ENCODE assay signal across 14 cellular contexts in the genomic region with DNA sequence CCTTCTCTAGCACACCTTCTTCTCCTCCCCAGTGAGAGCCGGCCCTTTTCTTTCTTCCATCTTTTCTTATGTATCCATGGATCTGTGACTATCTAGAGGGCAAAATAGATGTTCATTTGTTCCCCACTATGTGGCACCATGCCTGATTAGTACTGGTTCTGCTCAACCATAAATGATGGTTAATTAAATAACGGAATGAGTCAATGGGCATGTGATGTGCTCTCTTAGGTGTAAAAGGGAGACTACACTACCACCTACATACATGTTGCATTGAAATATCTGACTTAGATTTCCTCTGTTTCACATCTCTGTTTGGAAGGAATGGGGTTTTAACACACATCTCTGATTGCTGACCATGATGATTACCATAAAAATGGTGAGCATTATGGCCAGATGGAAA.
DNase-seq lines count a peak whose midpoint lies in the region; ATAC-seq and TF ChIP-seq lines count a peak whose summit lies in the region.
"Had no signal": no experiment of that assay in that cellular context is flagged by ENCODE, and none has a peak within 500 bp of the region (broad histone marks: within the 10 kb centered on the region; RNA-seq: fewer than 3 reads in every experiment).

No MANE protein-coding gene starts in this region.

- no TSS peak for BruUV-seq in OCI-LY7 (replicated peaks; lab: Mats Ljungman, UMichigan)

- intact Hi-C loops in OCI-LY7 (cut with micrococcal nuclease; ENCODE audit: unreplicated experiment) = no loop called here
- intact Hi-C loops in dorsolateral prefrontal cortex (cut with DNase I) = loop anchor here in 1 of 2 donors (2.0 to 10.0 kb wide), 2 partner anchors 102 to 454 kb away; no protein-coding TSS in a partner anchor
- intact Hi-C loops in spleen (cut with DNase I; ENCODE audit: low total_unique reads) = no loop called here

- H3K27ac ChIP-seq in OCI-LY7 (ENCODE audit: low read depth, low read length, poor library complexity, severe bottlenecking) = no peak overlapping the region
- peak overlapping the region in 49 of 59 donors; percentile 5 to 88 (median 60) for H3K27ac ChIP-seq in dorsolateral prefrontal cortex
- peak overlapping the region in 5 of 8 donors; percentile 81 to 92 (median 85) for H3K27ac ChIP-seq in spleen
- H3K27ac ChIP-seq: BLaER1 treated with 17β-estradiol and CSF1 and Interleukin-3, amounts not matched to agents 10 nM and 100 nM; pancreas had no signal

- TF ChIP-seq POLR2A in spleen (IDR thresholded peaks at IDR 0.05) = no peak

- WGBS in spleen, 5 donors = 89 to 98% (median 94%) methylated on average over 2 of the region's 2 CpGs

- CTCF ChIA-PET in OCI-LY7 (lab: Charles Lee; ENCODE audit: unreplicated experiment) = no interaction called here

- DNase-seq in G401 (ENCODE audit: low spot score) (peak; percentile 61), OCI-LY7 (ENCODE audit: low spot score) (no peak), dorsolateral prefrontal cortex (no peak), spleen (no peak), ACHN (no peak), GM13976 (ENCODE audit: low spot score) (no peak)
- DNase-seq in stimulated activated CD8-positive, alpha-beta memory T cell treated with anti-CD3 and anti-CD28 coated beads, Interleukin-4, amount 100 ng/mL, for 48 hours = no peak
- DNase-seq: kidney, MM.1S, pancreas, SIG-M5, T1000 had no signal

- peak overlapping the region; percentile 65; the same call in 1 of the 2 replicates for H2AFZ ChIP-seq in OCI-LY7 (ENCODE audit: low read length)

- in situ Hi-C loops in G401 (cut with HindIII; ENCODE audit: low sequenced_read_pairs) = no loop called here
- in situ Hi-C loops in ACHN (cut with HindIII; ENCODE audit: low pct_ligation_motif_present, low pct_unique_long_range_greater_than_20kb, low sequenced_read_pairs) = no loop called here
- in situ Hi-C loops in GM13976 (cut with MboI; ENCODE audit: low sequenced_read_pairs, unreplicated experiment) = no loop called here

- POLR2A ChIA-PET in OCI-LY7 (lab: Charles Lee) = interaction anchor here (0.6 to 1.9 kb wide), 5 partner anchors 10 to 105 kb away, joined by 3 to 4 read pairs (median 4); no protein-coding TSS in a partner anchor

- H3K27me3 ChIP-seq in dorsolateral prefrontal cortex (no peaks in the 10 kb centered on the region), spleen (replicated peaks in 1 of 7) (no peaks in the 10 kb centered on the region)
- H3K27me3 ChIP-seq: BLaER1 treated with 17β-estradiol and CSF1 and Interleukin-3, amounts not matched to agents 10 nM and 100 nM; pancreas had no signal

- H3K9me2 ChIP-seq in OCI-LY7 (ENCODE audit: insufficient read depth, low read length) = no peaks in the 10 kb centered on the region

- H3K4me1 ChIP-seq in OCI-LY7 (ENCODE audit: insufficient read depth, low read length, poor library complexity, severe bottlenecking) (peaks cover 61% of the 10 kb centered on the region), spleen (peaks cover 9 to 53% (median 34%) of the 10 kb centered on the region in 6 donors)

- no peak overlapping the region for H3K4me3 ChIP-seq in OCI-LY7 (ENCODE audit: low read depth, low read length, poor library complexity, severe bottlenecking)
- H3K4me3 ChIP-seq in dorsolateral prefrontal cortex = no peak overlapping the region
- no peak overlapping the region for H3K4me3 ChIP-seq in spleen
- H3K4me3 ChIP-seq: BLaER1 treated with 17β-estradiol and CSF1 and Interleukin-3, amounts not matched to agents 10 nM and 100 nM; pancreas had no signal

- no peaks in the 10 kb centered on the region for H4K20me1 ChIP-seq in OCI-LY7 (ENCODE audit: insufficient read depth, low read length)
- H4K20me1 ChIP-seq: BLaER1 treated with 17β-estradiol and CSF1 and Interleukin-3, amounts not matched to agents 10 nM and 100 nM had no signal

- no peak for ATAC-seq in HG02870 (IDR thresholded peaks at IDR 0.05; ENCODE audit: unreplicated experiment)
- ATAC-seq: pancreas had no signal

- no peak overlapping the region for H3K4me2 ChIP-seq in OCI-LY7 (ENCODE audit: low read length)

- H3K79me2 ChIP-seq in OCI-LY7 (ENCODE audit: insufficient read depth, low read depth, low read length) = no peaks in the 10 kb centered on the region

- H3K9me3 ChIP-seq in OCI-LY7 (ENCODE audit: low read length) (no peaks in the 10 kb centered on the region), spleen (no peaks in the 10 kb centered on the region)
- H3K9me3 ChIP-seq: pancreas had no signal

- H3K36me3 ChIP-seq in OCI-LY7 (ENCODE audit: insufficient read depth, low read length) = no peaks in the 10 kb centered on the region
- H3K36me3 ChIP-seq in spleen = no peaks in the 10 kb centered on the region
- H3K36me3 ChIP-seq: BLaER1 treated with 17β-estradiol and CSF1 and Interleukin-3, amounts not matched to agents 10 nM and 100 nM; pancreas had no signal

- TF ChIP-seq CTCF in OCI-LY7 (conservative IDR thresholded peaks at IDR 0.05; ENCODE audit: low read length) = peak; percentile 25; the same call in 1 of the 2 replicates
- no peak for TF ChIP-seq CTCF in dorsolateral prefrontal cortex (IDR thresholded peaks at IDR 0.05 in 54 of 56, conservative IDR thresholded peaks at IDR 0.05 in 2 of 56; ENCODE audit: low read depth in 1 of 56, partially characterized antibody in 56 of 56)
- no peak for TF ChIP-seq CTCF in spleen (IDR thresholded peaks at IDR 0.05 in 8 of 11, conservative IDR thresholded peaks at IDR 0.05 in 3 of 11)
- no peak for TF ChIP-seq CTCF in GM13976 (IDR thresholded peaks at IDR 0.05; ENCODE audit: borderline replicate concordance, control extremely low read depth, extremely low read depth, insufficient read depth, missing control alignments)
